In the genomic region with DNA sequence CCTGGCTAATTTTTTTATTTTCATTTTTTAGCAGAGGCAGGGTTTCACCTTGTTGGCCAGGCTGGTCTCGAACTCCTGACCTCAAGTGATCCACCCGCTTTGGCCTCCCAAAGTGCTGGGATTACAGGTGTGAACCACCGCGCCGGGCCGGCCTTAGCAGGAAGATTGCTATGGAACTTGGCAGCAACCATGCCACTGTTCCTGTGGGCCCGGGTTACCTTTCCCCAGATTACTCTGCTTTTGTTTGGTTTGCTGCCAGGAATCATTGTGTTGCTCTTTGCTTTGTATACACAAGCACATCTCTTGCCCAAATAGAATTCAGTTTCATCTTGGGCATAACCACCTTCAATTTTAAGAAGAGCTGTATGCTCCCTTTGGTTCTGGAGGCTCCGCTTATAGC, we compare ENCODE assay signal across 6 cellular contexts. TPM values are rescaled to one million over a fixed set of nuclear protein-coding genes. Genes with fewer than 3 reads are reported as not detected.
"Had no signal": no experiment of that assay in that cellular context is flagged by ENCODE, and none has a peak within 500 bp of the region (broad histone marks: within the 10 kb centered on the region; RNA-seq: fewer than 3 reads in every experiment).

No MANE protein-coding gene starts in this region.

RNA-seq across cellular contexts. Expression of a gene that starts 51.7 kb away (rescaled TPM):
- total RNA-seq: LHCN-M2, MCF 10A, OCI-LY7, PC-9, Right ventricle myocardium inferior, RPMI7951 had no signal
